23 cellular contexts compared by ENCODE assay signal in the genomic region with DNA sequence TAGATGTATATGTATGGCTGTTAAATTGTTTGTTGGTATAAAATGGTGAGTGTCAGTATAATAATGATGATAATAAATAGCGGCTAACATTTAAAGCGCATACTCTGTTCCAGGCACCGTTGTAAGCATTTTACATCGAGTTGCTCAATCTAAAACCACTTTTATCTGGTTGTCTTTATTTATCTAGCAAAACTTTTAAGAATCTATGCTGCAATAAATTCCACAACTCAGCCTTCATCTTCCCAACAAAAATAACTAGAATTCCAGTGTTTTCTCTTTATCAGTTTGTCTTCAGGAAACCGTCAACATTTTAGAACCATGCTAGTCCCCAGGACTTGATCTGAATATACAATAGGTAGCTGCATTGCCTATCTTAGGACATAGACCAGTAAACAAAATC.
"Had no signal": no experiment of that assay in that cellular context is flagged by ENCODE, and none has a peak within 500 bp of the region (broad histone marks: within the 10 kb centered on the region; RNA-seq: fewer than 3 reads in every experiment).

No MANE protein-coding gene starts in this region.

- H3K36me3 ChIP-seq: ascending aorta, WERI-Rb-1 had no signal

- H3K27ac ChIP-seq: ascending aorta, cardiac muscle cell, KMS-11, SK-N-MC, WERI-Rb-1 had no signal

- H3K9me3 ChIP-seq: ascending aorta had no signal

- ATAC-seq: activated CD8-positive, alpha-beta T cell treated with anti-CD3 and anti-CD28 coated beads, Interleukin-2, amount 10 ng/mL, durations not matched to agents 7 days and 5 days; Right ventricle myocardium inferior; T-cell had no signal

- DNase-seq: activated CD4-positive, alpha-beta T cell treated with anti-CD3 and anti-CD28 coated beads for 48 hours; activated CD4-positive, alpha-beta T cell treated with anti-CD3 and anti-CD28 coated beads, Interleukin-2, amount 50 U/mL, for 4 hours; activated CD4-positive, CD25-positive, alpha-beta regulatory T cell treated with anti-CD3 and anti-CD28 coated beads, Interleukin-2, amount 50 U/mL, for 72 hours; activated CD8-positive, alpha-beta memory T cell treated with anti-CD3 and anti-CD28 coated beads, Interleukin-2, amount 50 U/mL, for 48 hours; activated CD8-positive, alpha-beta T cell treated with anti-CD3 and anti-CD28 coated beads, Interleukin-2, amount 10 ng/mL, durations not matched to agents 7 days and 5 days; activated T-cell treated with anti-CD3 and anti-CD28 coated beads, Interleukin-2, amount 50 U/mL, for 1 hour; amniotic stem cell; NCI-H1092; NCI-H1417; NCI-H1930; NCI-H2171; NCI-H2227 treated with DMSO at 0.1 percent for 48 hours; NCI-H526 treated with DMSO at 0.1 percent for 48 hours; NCI-H82; RPMI8226; T-cell; T-helper 2 cell; WERI-Rb-1 had no signal

- H3K9ac ChIP-seq: KMS-11 had no signal

- H3K27me3 ChIP-seq: ascending aorta, cardiac muscle cell had no signal

- H3K4me1 ChIP-seq: ascending aorta had no signal

- H3K4me2 ChIP-seq: KMS-11 had no signal

- H3K4me3 ChIP-seq: ascending aorta, cardiac muscle cell, SK-N-MC had no signal
